In the genomic region with DNA sequence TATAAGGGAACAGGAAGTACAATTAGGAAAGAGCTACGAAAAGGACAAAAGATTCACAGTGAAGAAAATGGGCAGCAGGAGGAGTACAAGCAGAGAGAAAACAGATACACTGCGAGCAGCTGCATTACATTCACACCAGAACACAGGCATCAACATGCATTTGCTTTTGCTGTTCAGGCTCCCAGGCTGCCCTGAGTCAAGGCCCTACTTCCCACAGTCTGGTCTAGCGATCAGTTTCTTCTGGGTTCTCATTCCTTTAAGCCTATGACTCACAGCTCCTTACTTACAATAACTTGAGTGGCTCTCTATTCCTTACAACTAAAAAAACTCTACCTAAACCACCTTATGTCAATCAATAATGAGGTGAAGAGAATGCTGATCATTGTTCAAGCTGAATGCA, we compare ENCODE assay signal across 20 cellular contexts. TPM values are rescaled to one million over a fixed set of nuclear protein-coding genes. Genes with fewer than 3 reads are reported as not detected.
"Had no signal": no experiment of that assay in that cellular context is flagged by ENCODE, and none has a peak within 500 bp of the region (broad histone marks: within the 10 kb centered on the region; RNA-seq: fewer than 3 reads in every experiment).

No MANE protein-coding gene starts in this region.

- H3K4me1 ChIP-seq: adrenal gland had no signal

- H3K27me3 ChIP-seq: adrenal gland had no signal

- H3K36me3 ChIP-seq: adrenal gland had no signal

- H3K27ac ChIP-seq: adrenal gland had no signal

- DNase-seq: activated CD4-positive, alpha-beta T cell treated with anti-CD3 and anti-CD28 coated beads for 48 hours; activated CD4-positive, alpha-beta T cell treated with anti-CD3 and anti-CD28 coated beads, Interleukin-2, amount 50 U/mL, for 4 hours; activated CD4-positive, CD25-positive, alpha-beta regulatory T cell treated with anti-CD3 and anti-CD28 coated beads, Interleukin-2, amount 50 U/mL, for 72 hours; activated CD8-positive, alpha-beta memory T cell treated with anti-CD3 and anti-CD28 coated beads, Interleukin-2, amount 50 U/mL, for 48 hours; activated CD8-positive, alpha-beta T cell treated with anti-CD3 and anti-CD28 coated beads, Interleukin-2, amount 10 ng/mL, durations not matched to agents 7 days and 5 days; activated naive CD4-positive, alpha-beta T cell treated with anti-CD3 and anti-CD28 coated beads, Interleukin-2, amount 50 U/mL, for 16 hours; activated naive CD8-positive, alpha-beta T cell treated with anti-CD3 and anti-CD28 coated beads, Interleukin-2, amount 10 ng/mL, durations not matched to agents 7 days and 5 days; activated T-cell treated with anti-CD3 and anti-CD28 coated beads, Interleukin-2, amount 50 U/mL, for 1 hour; adrenal gland; aorta; caudate nucleus; KG1; NCI-H1048; NCI-H1930; NCI-H2171 treated with DMSO at 0.1 percent for 48 hours; NCI-H226; NCI-H510A; NCI-H69; PC-3; SHP77 treated with DMSO at 0.1 percent for 48 hours had no signal

- H3K4me3 ChIP-seq: adrenal gland had no signal

RNA-seq across cellular contexts. Expression of a gene that starts 53.0 kb away (rescaled TPM):
- total RNA-seq: PC-3 had no signal
